16 cellular contexts compared by ENCODE assay signal in genomic region chr16:3259097-3259496, GRCh38. TPM values are rescaled to one million over a fixed set of nuclear protein-coding genes. Genes with fewer than 3 reads are reported as not detected.
DNase-seq lines count a peak whose midpoint lies in the region; ATAC-seq and TF ChIP-seq lines count a peak whose summit lies in the region.
"Had no signal": no experiment of that assay in that cellular context is flagged by ENCODE, and none has a peak within 500 bp of the region (broad histone marks: within the 10 kb centered on the region; RNA-seq: fewer than 3 reads in every experiment).

No MANE protein-coding gene starts in this region.

- no peak for TF ChIP-seq POLR2A in spleen (IDR thresholded peaks at IDR 0.05)

- H3K4me3 ChIP-seq in HL-60 (replicated peaks; ENCODE audit: insufficient read depth, low read length): no peak overlapping the region
- H3K4me3 ChIP-seq in spleen: peak overlapping the region in 1 of 8 donors; percentile 60
- H3K4me3 ChIP-seq: GM23338, thoracic aorta had no signal

- 38 to 65% (median 42%) methylated on average over 8 of the region's 8 CpGs for WGBS in spleen, 5 donors

- H3K27ac ChIP-seq in HL-60 (replicated peaks): peak overlapping the region; percentile 47
- peak overlapping the region in 7 of 8 donors; percentile 71 to 96 (median 86) for H3K27ac ChIP-seq in spleen
- H3K27ac ChIP-seq: brain microvascular endothelial cell, thoracic aorta had no signal

- peak; percentile 96 to 99 for DNase-seq in HL-60 (ENCODE audit: low read depth in 1 of 2, low spot score in 1 of 2)
- peak; percentile 89 for DNase-seq in SIG-M5 treated with dmso at 0.1 percent for 504 hours (lab: John Stamatoyannopoulos, UW; ENCODE audit: unreplicated experiment)
- DNase-seq in left lobe of liver (ENCODE audit: low spot score): peak; percentile 76
- no peak for DNase-seq in spleen
- no peak for DNase-seq in NCI-H1048 (lab: John Stamatoyannopoulos, UW)
- DNase-seq: activated CD4-positive, alpha-beta memory T cell treated with anti-CD3 and anti-CD28 coated beads for 36 hours; activated effector memory CD4-positive, alpha-beta T cell treated with anti-CD3 and anti-CD28 coated beads, Interleukin-2, amount 50 U/mL, for 16 hours; brain microvascular endothelial cell; NCI-H1417 treated with DMSO at 0.1 percent for 48 hours; right cardiac atrium had no signal

- H3K4me1 ChIP-seq in spleen: peaks cover 0 to 66% (median 9%) of the 10 kb centered on the region in 6 donors

- ATAC-seq in left lobe of liver: peak; percentile 68
- no peak for ATAC-seq in esophagus mucosa
- no peak for ATAC-seq in GM18502 (IDR thresholded peaks at IDR 0.05; ENCODE audit: poor library complexity, unreplicated experiment)
- no peak for ATAC-seq in GM18517 (IDR thresholded peaks at IDR 0.05; ENCODE audit: unreplicated experiment)
- ATAC-seq: GM23338 had no signal

- TF ChIP-seq CTCF in HL-60 (IDR thresholded peaks at IDR 0.05; ENCODE audit: insufficient read depth, low read length): no peak
- TF ChIP-seq CTCF in spleen (IDR thresholded peaks at IDR 0.05 in 8 of 11, conservative IDR thresholded peaks at IDR 0.05 in 3 of 11): no peak

- peaks cover 0 to 8% (median 0%) of the 10 kb centered on the region in 6 donors for H3K36me3 ChIP-seq in spleen
- H3K36me3 ChIP-seq: brain microvascular endothelial cell, thoracic aorta had no signal

- no peaks in the 10 kb centered on the region for H3K27me3 ChIP-seq in HL-60 (ENCODE audit: insufficient read depth, poor library complexity, severe bottlenecking)
- peaks cover 0 to 36% (median 0%) of the 10 kb centered on the region in 7 donors for H3K27me3 ChIP-seq in spleen (replicated peaks in 1 of 7)
- H3K27me3 ChIP-seq: brain microvascular endothelial cell had no signal

- no peaks in the 10 kb centered on the region for H3K9me3 ChIP-seq in spleen
- H3K9me3 ChIP-seq: thoracic aorta had no signal

- intact Hi-C loops in spleen (cut with DNase I; ENCODE audit: low total_unique reads): no loop called here

RNA-seq across cellular contexts. Expression of gene MEFV, which starts 2.7 kb away (rescaled TPM):
- total RNA-seq in left lobe of liver: 0.88 TPM
- total RNA-seq in spleen: 10 to 100 TPM; 14.9 to 61.1 (median 28.0) TPM
- polyA plus RNA-seq in spleen: 1 to 10 TPM in 2 of 3 donors, under 1 TPM in 1; 0.39 to 3.7 (median 1.2) TPM
- total RNA-seq in esophagus mucosa: 0.52 TPM
- total RNA-seq: epithelial cell of proximal tubule had no signal
- polyA plus RNA-seq: GM23338 had no signal

RNA-seq across cellular contexts. Expression of gene ZNF200, which starts 24.1 kb away (rescaled TPM):
- total RNA-seq in left lobe of liver (2.2 TPM), spleen (10 to 100 TPM; 14.2 to 24.4 (median 15.4) TPM), esophagus mucosa (4.1 TPM)
- polyA plus RNA-seq in spleen: 1 to 10 TPM; 4.2 to 6.3 (median 4.8) TPM

RNA-seq across cellular contexts. Expression of gene ZNF263, which starts 24.2 kb away (rescaled TPM):
- total RNA-seq in left lobe of liver (8.4 TPM), spleen (10 to 100 TPM; 27.8 to 51.9 (median 39.1) TPM), esophagus mucosa (9.3 TPM)
- 10 to 100 TPM; 16.0 to 21.6 (median 19.8) TPM for polyA plus RNA-seq in spleen

RNA-seq across cellular contexts. Expression of gene TIGD7, which starts 46.1 kb away (rescaled TPM):
- total RNA-seq in left lobe of liver (1.6 TPM), spleen (10 to 100 TPM in 2 of 7 donors, 1 to 10 TPM in 5; 5.8 to 12.0 (median 9.2) TPM), esophagus mucosa (1.1 TPM)
- polyA plus RNA-seq in spleen: 1 to 10 TPM; 3.6 to 3.8 (median 3.7) TPM

RNA-seq across cellular contexts. Expression of gene ZNF75A, which starts 46.2 kb away (rescaled TPM):
- 10.2 TPM for total RNA-seq in left lobe of liver
- 10 to 100 TPM; 29.7 to 48.2 (median 42.5) TPM for total RNA-seq in spleen
- 10 to 100 TPM; 17.1 to 30.1 (median 24.2) TPM for polyA plus RNA-seq in spleen
- total RNA-seq in esophagus mucosa: 10.4 TPM

Comparison
In these comparisons a context has a peak if more than half of its experiments do, and no peak if none do; other contexts are left out.
1. DNase-seq: peak in HL-60 (2 of 2), SIG-M5 treated with dmso at 0.1 percent for 504 hours (single experiment) and left lobe of liver (single experiment); none in spleen (single experiment) and NCI-H1048 (single experiment).